Comparison of ENCODE assay signal across 10 cellular contexts in the genomic region with DNA sequence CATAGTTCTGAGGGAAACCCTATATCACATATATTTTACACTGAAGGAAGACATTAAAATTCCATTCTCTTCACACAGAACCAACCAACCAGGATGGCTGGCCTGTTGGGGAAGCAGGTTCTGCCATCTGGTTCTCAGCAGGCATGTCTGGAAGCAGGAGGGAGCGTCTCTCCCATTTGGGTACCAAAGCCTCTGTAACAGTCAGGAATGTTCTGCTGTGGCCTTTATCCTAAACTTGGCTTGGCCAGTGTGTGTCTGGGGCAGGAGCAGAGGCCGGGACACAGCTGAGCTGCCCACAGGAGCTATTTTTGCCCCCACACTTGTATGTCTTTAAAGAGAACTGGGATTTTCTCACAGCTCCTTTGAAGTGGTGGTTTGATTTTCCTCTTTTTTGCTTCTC. TPM values are rescaled to one million over a fixed set of nuclear protein-coding genes. Genes with fewer than 3 reads are reported as not detected.
DNase-seq lines count a peak whose midpoint lies in the region; ATAC-seq and TF ChIP-seq lines count a peak whose summit lies in the region.
"Had no signal": no experiment of that assay in that cellular context is flagged by ENCODE, and none has a peak within 500 bp of the region (broad histone marks: within the 10 kb centered on the region; RNA-seq: fewer than 3 reads in every experiment).

No MANE protein-coding gene starts in this region.

- no peaks in the 10 kb centered on the region for H3K9me3 Mint-ChIP-seq in activated naive CD4-positive, alpha-beta T cell treated with anti-CD3 and anti-CD28 coated beads, Interleukin-2, amount 50 U/mL, for 24 hours
- H3K9me3 Mint-ChIP-seq in endothelial cell (ENCODE audit: unreplicated experiment): no peaks in the 10 kb centered on the region
- no peaks in the 10 kb centered on the region for H3K9me3 Mint-ChIP-seq in stimulated activated effector memory CD8-positive, alpha-beta T cell treated with anti-CD3 and anti-CD28 coated beads, Interleukin-12 subunit alpha, Interleukin-12 subunit beta, amount 100 ng/mL, for 72 hours

- H3K9me3 ChIP-seq in T-helper 17 cell (ENCODE audit: control insufficient read depth, low read length, poor library complexity, severe bottlenecking): no peaks in the 10 kb centered on the region
- H3K9me3 ChIP-seq: esophagus squamous epithelium had no signal

- peaks cover 14% of the 10 kb centered on the region for H3K36me3 Mint-ChIP-seq in activated naive CD4-positive, alpha-beta T cell treated with anti-CD3 and anti-CD28 coated beads, Interleukin-2, amount 50 U/mL, for 24 hours
- peaks cover 8% of the 10 kb centered on the region for H3K36me3 Mint-ChIP-seq in T-helper 17 cell (ENCODE audit: low read depth)
- peaks cover 38% of the 10 kb centered on the region for H3K36me3 Mint-ChIP-seq in endothelial cell (ENCODE audit: low read depth, unreplicated experiment)
- peaks cover 49% of the 10 kb centered on the region for H3K36me3 Mint-ChIP-seq in stimulated activated effector memory CD8-positive, alpha-beta T cell treated with anti-CD3 and anti-CD28 coated beads, Interleukin-12 subunit alpha, Interleukin-12 subunit beta, amount 100 ng/mL, for 72 hours

- H3K4me1 Mint-ChIP-seq in activated naive CD4-positive, alpha-beta T cell treated with anti-CD3 and anti-CD28 coated beads, Interleukin-2, amount 50 U/mL, for 24 hours: peaks cover 85% of the 10 kb centered on the region
- H3K4me1 Mint-ChIP-seq in T-helper 17 cell (peaks cover 59% of the 10 kb centered on the region), endothelial cell (ENCODE audit: unreplicated experiment) (peaks cover 39% of the 10 kb centered on the region)
- H3K4me1 Mint-ChIP-seq in stimulated activated effector memory CD8-positive, alpha-beta T cell treated with anti-CD3 and anti-CD28 coated beads, Interleukin-12 subunit alpha, Interleukin-12 subunit beta, amount 100 ng/mL, for 72 hours: peaks cover 84% of the 10 kb centered on the region

- ATAC-seq in T-helper 17 cell: no peak
- ATAC-seq in stimulated activated effector memory CD8-positive, alpha-beta T cell treated with anti-CD3 and anti-CD28 coated beads, Interleukin-12 subunit alpha, Interleukin-12 subunit beta, amount 100 ng/mL, for 72 hours: no peak
- ATAC-seq in HG02870 (IDR thresholded peaks at IDR 0.05; ENCODE audit: unreplicated experiment): no peak
- ATAC-seq in left lobe of liver: no peak
- ATAC-seq: PC-3 had no signal

- H3K27me3 Mint-ChIP-seq in activated naive CD4-positive, alpha-beta T cell treated with anti-CD3 and anti-CD28 coated beads, Interleukin-2, amount 50 U/mL, for 24 hours: no peaks in the 10 kb centered on the region
- H3K27me3 Mint-ChIP-seq in T-helper 17 cell (no peaks in the 10 kb centered on the region), endothelial cell (ENCODE audit: unreplicated experiment) (peaks cover 12% of the 10 kb centered on the region)

- DNase-seq in activated naive CD4-positive, alpha-beta T cell treated with anti-CD3 and anti-CD28 coated beads, Interleukin-2, amount 50 U/mL, for 16 hours: no peak
- DNase-seq in T-helper 17 cell (no peak), endothelial cell (ENCODE audit: low spot score) (no peak), HCEC 1CT (no peak), left lobe of liver (ENCODE audit: low spot score) (no peak)
- no peak for DNase-seq in stimulated activated effector memory CD8-positive, alpha-beta T cell treated with anti-CD3 and anti-CD28 coated beads, Interleukin-12 subunit alpha, Interleukin-12 subunit beta, amount 100 ng/mL, for 72 hours (ENCODE audit: low spot score in 2 of 2)
- DNase-seq: esophagus squamous epithelium, PC-3 had no signal

- TF ChIP-seq CTCF in endothelial cell (IDR thresholded peaks at IDR 0.05; ENCODE audit: unreplicated experiment): no peak

- H3K27ac Mint-ChIP-seq in activated naive CD4-positive, alpha-beta T cell treated with anti-CD3 and anti-CD28 coated beads, Interleukin-2, amount 50 U/mL, for 24 hours: peak overlapping the region; percentile 72
- H3K27ac Mint-ChIP-seq in T-helper 17 cell: peak overlapping the region; percentile 83
- peak overlapping the region; percentile 57 for H3K27ac Mint-ChIP-seq in endothelial cell (ENCODE audit: unreplicated experiment)
- H3K27ac Mint-ChIP-seq in stimulated activated effector memory CD8-positive, alpha-beta T cell treated with anti-CD3 and anti-CD28 coated beads, Interleukin-12 subunit alpha, Interleukin-12 subunit beta, amount 100 ng/mL, for 72 hours: peak overlapping the region; percentile 56

- peak overlapping the region; percentile 73 for H3K4me3 Mint-ChIP-seq in activated naive CD4-positive, alpha-beta T cell treated with anti-CD3 and anti-CD28 coated beads, Interleukin-2, amount 50 U/mL, for 24 hours
- H3K4me3 Mint-ChIP-seq in T-helper 17 cell (peak overlapping the region; percentile 80), endothelial cell (ENCODE audit: unreplicated experiment) (no peak overlapping the region)
- H3K4me3 Mint-ChIP-seq in stimulated activated effector memory CD8-positive, alpha-beta T cell treated with anti-CD3 and anti-CD28 coated beads, Interleukin-12 subunit alpha, Interleukin-12 subunit beta, amount 100 ng/mL, for 72 hours: peak overlapping the region; percentile 59

RNA-seq across cellular contexts. Expression of a gene that starts 29.3 kb away (rescaled TPM):
- total RNA-seq in T-helper 17 cell (10 to 100 TPM; 56.7 to 79.4 TPM), endothelial cell (ENCODE audit: unreplicated experiment) (85.9 TPM), left lobe of liver (31.4 TPM)

RNA-seq across cellular contexts. Expression of a gene that starts 53.4 kb away (rescaled TPM):
- total RNA-seq in T-helper 17 cell (10 to 100 TPM; 59.2 to 67.5 TPM), endothelial cell (ENCODE audit: unreplicated experiment) (107 TPM), left lobe of liver (19.0 TPM)
